In the genomic region with DNA sequence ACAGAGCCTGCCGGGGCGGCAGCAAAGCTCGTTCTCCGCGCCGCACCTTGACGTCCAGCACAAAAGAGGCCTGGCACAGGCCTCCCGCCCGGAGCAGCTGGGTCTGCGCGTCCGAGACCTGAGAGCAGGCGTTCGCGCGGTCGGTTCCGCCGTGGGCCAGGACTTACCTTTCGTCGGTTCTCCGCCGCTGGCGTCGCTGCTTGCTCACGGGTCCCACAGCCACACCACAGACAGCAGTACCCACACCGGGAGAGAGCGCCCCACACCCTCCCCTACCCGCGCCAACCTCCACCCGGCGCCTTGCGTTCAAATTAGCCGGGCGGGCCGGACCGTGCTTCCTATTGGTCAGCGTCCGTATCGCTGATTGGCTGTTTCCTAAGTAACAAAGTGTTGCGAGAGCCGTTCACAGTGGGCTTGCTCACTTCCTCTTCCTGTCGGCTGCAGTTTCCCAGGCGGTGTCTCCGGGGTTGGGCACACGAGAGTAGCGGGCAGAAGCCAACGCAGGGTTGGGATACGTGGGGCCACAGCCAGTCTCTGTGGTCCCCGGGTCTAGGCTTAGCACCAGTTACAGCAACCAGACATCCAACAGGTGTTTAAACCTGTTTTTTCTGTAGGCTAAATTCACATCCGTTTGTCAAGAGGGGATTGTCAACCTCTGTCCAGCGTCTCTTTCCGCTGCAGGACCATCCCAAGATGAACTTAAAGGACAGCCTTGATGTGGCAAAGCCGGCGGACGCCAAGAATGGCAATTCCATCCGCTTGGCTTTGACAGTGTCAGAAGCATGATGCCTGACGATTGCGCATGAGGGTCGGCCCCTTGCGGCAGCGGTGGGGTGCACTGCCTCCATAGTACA, we compare ENCODE assay signal across 1 cellular context.
TF ChIP-seq lines count a peak whose summit lies in the region.

Gene KIF18B, minus strand, starts transcription at position 313 of the 854 bp plus-strand sequence. CDS start 11,429 bp downstream, outside the sequence.

TF ChIP-seq in K562, 482 proteins besides CTCF, POLR2A, EP300 and RAD21 (continued from another document and continues in another):
- TF ChIP-seq, protein P1, sequence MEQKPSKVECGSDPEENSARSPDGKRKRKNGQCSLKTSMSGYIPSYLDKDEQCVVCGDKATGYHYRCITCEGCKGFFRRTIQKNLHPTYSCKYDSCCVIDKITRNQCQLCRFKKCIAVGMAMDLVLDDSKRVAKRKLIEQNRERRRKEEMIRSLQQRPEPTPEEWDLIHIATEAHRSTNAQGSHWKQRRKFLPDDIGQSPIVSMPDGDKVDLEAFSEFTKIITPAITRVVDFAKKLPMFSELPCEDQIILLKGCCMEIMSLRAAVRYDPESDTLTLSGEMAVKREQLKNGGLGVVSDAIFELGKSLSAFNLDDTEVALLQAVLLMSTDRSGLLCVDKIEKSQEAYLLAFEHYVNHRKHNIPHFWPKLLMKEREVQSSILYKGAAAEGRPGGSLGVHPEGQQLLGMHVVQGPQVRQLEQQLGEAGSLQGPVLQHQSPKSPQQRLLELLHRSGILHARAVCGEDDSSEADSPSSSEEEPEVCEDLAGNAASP (IDR thresholded peaks at IDR 0.05): no peak
- TF ChIP-seq, protein P2, sequence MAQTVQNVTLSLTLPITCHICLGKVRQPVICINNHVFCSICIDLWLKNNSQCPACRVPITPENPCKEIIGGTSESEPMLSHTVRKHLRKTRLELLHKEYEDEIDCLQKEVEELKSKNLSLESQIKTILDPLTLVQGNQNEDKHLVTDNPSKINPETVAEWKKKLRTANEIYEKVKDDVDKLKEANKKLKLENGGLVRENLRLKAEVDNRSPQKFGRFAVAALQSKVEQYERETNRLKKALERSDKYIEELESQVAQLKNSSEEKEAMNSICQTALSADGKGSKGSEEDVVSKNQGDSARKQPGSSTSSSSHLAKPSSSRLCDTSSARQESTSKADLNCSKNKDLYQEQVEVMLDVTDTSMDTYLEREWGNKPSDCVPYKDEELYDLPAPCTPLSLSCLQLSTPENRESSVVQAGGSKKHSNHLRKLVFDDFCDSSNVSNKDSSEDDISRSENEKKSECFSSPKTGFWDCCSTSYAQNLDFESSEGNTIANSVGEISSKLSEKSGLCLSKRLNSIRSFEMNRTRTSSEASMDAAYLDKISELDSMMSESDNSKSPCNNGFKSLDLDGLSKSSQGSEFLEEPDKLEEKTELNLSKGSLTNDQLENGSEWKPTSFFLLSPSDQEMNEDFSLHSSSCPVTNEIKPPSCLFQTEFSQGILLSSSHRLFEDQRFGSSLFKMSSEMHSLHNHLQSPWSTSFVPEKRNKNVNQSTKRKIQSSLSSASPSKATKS (CRISPR knock-in tag; IDR thresholded peaks at IDR 0.05): no peak
- TF ChIP-seq TRIM28 (IDR thresholded peaks at IDR 0.05): no peak
- TF ChIP-seq NFE2L1 (tag; IDR thresholded peaks at IDR 0.05; ENCODE audit: borderline replicate concordance, low read depth): no peak
- TF ChIP-seq ZFP30 (CRISPR knock-in tag; IDR thresholded peaks at IDR 0.05; ENCODE audit: borderline replicate concordance): no peak
- TF ChIP-seq ZBTB9 (CRISPR knock-in tag; IDR thresholded peaks at IDR 0.05): 0 out of 2 replicates have a peak, but pooled peaks have one; percentile 38
- TF ChIP-seq ELF2 (CRISPR knock-in tag; IDR thresholded peaks at IDR 0.05): 0 out of 2 replicates have a peak, but pooled peaks have one; percentile 69
- TF ChIP-seq ZNF583 (CRISPR knock-in tag; IDR thresholded peaks at IDR 0.05): peak; percentile 72; the same call in 1 of the 2 replicates
- no peak for TF ChIP-seq PRMT5 (CRISPR knock-in tag; IDR thresholded peaks at IDR 0.05)
- TF ChIP-seq NRF1 (conservative IDR thresholded peaks at IDR 0.05 in 1 of 2, IDR thresholded peaks at IDR 0.05 in 1 of 2): peak; percentile 70 to 77
- TF ChIP-seq ZBTB7A (IDR thresholded peaks at IDR 0.05; ENCODE audit: borderline replicate concordance, control insufficient read depth, low read depth, low read length): no peak
- peak in 1 of 2 experiments; percentile 75; a peak in 1 of 4 replicates for TF ChIP-seq KDM4B (IDR thresholded peaks at IDR 0.05; ENCODE audit: borderline replicate concordance in 2 of 2, low read depth in 1 of 2)
- TF ChIP-seq KLF13 (tag; IDR thresholded peaks at IDR 0.05; ENCODE audit: borderline replicate concordance, low read depth): no peak
- TF ChIP-seq ESRRA (IDR thresholded peaks at IDR 0.05; ENCODE audit: borderline replicate concordance, low read depth): no peak
- peak; percentile 27; the same call in 1 of the 2 replicates for TF ChIP-seq RNF2 (IDR thresholded peaks at IDR 0.05)
- no peak for TF ChIP-seq XRCC3 (IDR thresholded peaks at IDR 0.05)
- peak; percentile 82; the same call in 1 of the 2 replicates for TF ChIP-seq FOXP4 (CRISPR knock-in tag; IDR thresholded peaks at IDR 0.05; ENCODE audit: borderline replicate concordance)
- peak; percentile 73 for TF ChIP-seq LCOR (CRISPR knock-in tag; IDR thresholded peaks at IDR 0.05)
- no peak for TF ChIP-seq SRSF1 (IDR thresholded peaks at IDR 0.05; ENCODE audit: low read depth, low read length)
- TF ChIP-seq NFIX (CRISPR knock-in tag; IDR thresholded peaks at IDR 0.05; ENCODE audit: low read depth): no peak
- TF ChIP-seq GTF2E2 (tag; IDR thresholded peaks at IDR 0.05): peak; percentile 58; the same call in 1 of the 2 replicates
- no peak for TF ChIP-seq SREBF1 (IDR thresholded peaks at IDR 0.05; ENCODE audit: borderline replicate concordance, low read depth, low read length)
- TF ChIP-seq CREBBP (IDR thresholded peaks at IDR 0.05; ENCODE audit: low read depth, low read length): no peak
- TF ChIP-seq HDAC3 (IDR thresholded peaks at IDR 0.05; ENCODE audit: borderline replicate concordance, partially characterized antibody): no peak
- TF ChIP-seq ZFP36 (IDR thresholded peaks at IDR 0.05; ENCODE audit: low read depth, low read length, partially characterized antibody): no peak
- TF ChIP-seq YBX1 (IDR thresholded peaks at IDR 0.05): no peak
- TF ChIP-seq ZNF444 (CRISPR knock-in tag; IDR thresholded peaks at IDR 0.05): no peak
- no peak for TF ChIP-seq U2AF1 (optimal IDR thresholded peaks at IDR 0.05; ENCODE audit: low read depth, low read length)
- TF ChIP-seq, protein P3, sequence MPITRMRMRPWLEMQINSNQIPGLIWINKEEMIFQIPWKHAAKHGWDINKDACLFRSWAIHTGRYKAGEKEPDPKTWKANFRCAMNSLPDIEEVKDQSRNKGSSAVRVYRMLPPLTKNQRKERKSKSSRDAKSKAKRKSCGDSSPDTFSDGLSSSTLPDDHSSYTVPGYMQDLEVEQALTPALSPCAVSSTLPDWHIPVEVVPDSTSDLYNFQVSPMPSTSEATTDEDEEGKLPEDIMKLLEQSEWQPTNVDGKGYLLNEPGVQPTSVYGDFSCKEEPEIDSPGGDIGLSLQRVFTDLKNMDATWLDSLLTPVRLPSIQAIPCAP (CRISPR knock-in tag; IDR thresholded peaks at IDR 0.05; ENCODE audit: borderline replicate concordance): peak; percentile 75; the same call in 1 of the 2 replicates
- TF ChIP-seq SMARCC2 (IDR thresholded peaks at IDR 0.05; ENCODE audit: low read depth): no peak
- no peak for TF ChIP-seq GTF2A2 (tag; IDR thresholded peaks at IDR 0.05)
- TF ChIP-seq ZNF3 (CRISPR knock-in tag; IDR thresholded peaks at IDR 0.05): no peak
- no peak; a peak in 1 of 4 replicates for TF ChIP-seq ETV6 (IDR thresholded peaks at IDR 0.05; ENCODE audit: borderline replicate concordance in 1 of 2, low read depth in 2 of 2, low read length in 1 of 2)
- TF ChIP-seq ETV6 (CRISPR knock-in tag; IDR thresholded peaks at IDR 0.05; ENCODE audit: borderline replicate concordance): no peak
- peak in 2 of 3 experiments; percentile 5 to 51 for TF ChIP-seq YY1 (IDR thresholded peaks at IDR 0.05; ENCODE audit: borderline replicate concordance in 1 of 3, control insufficient read depth in 1 of 3, extremely low read depth in 1 of 3, insufficient read depth in 3 of 3, insufficient read length in 1 of 3, insufficient replicate concordance in 2 of 3, low read depth in 1 of 3, low read length in 2 of 3)
- peak; percentile 95 for TF ChIP-seq POLR2G (IDR thresholded peaks at IDR 0.05; ENCODE audit: low read depth, low read length)
- TF ChIP-seq BDP1 (IDR thresholded peaks at IDR 0.05; ENCODE audit: insufficient read depth, insufficient read length): no peak
- TF ChIP-seq COPS2 (conservative IDR thresholded peaks at IDR 0.05): no peak
- TF ChIP-seq RCOR1 (IDR thresholded peaks at IDR 0.05; ENCODE audit: borderline replicate concordance in 1 of 2, low read depth in 2 of 2, low read length in 2 of 2): peak in 1 of 2 experiments; percentile 5; a peak in 1 of 4 replicates
- TF ChIP-seq CSDE1 (IDR thresholded peaks at IDR 0.05): no peak
- peak; percentile 96 for TF ChIP-seq RBFOX2 (IDR thresholded peaks at IDR 0.05; ENCODE audit: low read depth, low read length)
- TF ChIP-seq TFAM (CRISPR knock-in tag; conservative IDR thresholded peaks at IDR 0.05): no peak
- no peak for TF ChIP-seq ZNF146 (CRISPR knock-in tag; IDR thresholded peaks at IDR 0.05; ENCODE audit: unreplicated experiment)
- no peak for TF ChIP-seq TEAD4 (IDR thresholded peaks at IDR 0.05; ENCODE audit: low read length)
- TF ChIP-seq TEAD4 (CRISPR knock-in tag; IDR thresholded peaks at IDR 0.05; ENCODE audit: borderline replicate concordance): no peak
- TF ChIP-seq CEBPB (tag; IDR thresholded peaks at IDR 0.05): peak; percentile 85
- TF ChIP-seq, protein P4, sequence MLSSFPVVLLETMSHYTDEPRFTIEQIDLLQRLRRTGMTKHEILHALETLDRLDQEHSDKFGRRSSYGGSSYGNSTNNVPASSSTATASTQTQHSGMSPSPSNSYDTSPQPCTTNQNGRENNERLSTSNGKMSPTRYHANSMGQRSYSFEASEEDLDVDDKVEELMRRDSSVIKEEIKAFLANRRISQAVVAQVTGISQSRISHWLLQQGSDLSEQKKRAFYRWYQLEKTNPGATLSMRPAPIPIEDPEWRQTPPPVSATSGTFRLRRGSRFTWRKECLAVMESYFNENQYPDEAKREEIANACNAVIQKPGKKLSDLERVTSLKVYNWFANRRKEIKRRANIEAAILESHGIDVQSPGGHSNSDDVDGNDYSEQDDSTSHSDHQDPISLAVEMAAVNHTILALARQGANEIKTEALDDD (IDR thresholded peaks at IDR 0.05): no peak
- peak; percentile 37 for TF ChIP-seq FIP1L1 (IDR thresholded peaks at IDR 0.05; ENCODE audit: low read depth, low read length, poor library complexity, severe bottlenecking)
- no peak for TF ChIP-seq ZFP1 (CRISPR knock-in tag; IDR thresholded peaks at IDR 0.05)
- TF ChIP-seq MCM5 (IDR thresholded peaks at IDR 0.05; ENCODE audit: low read depth): no peak
- no peak; the same call in 1 of the 2 replicates for TF ChIP-seq PTBP1 (IDR thresholded peaks at IDR 0.05; ENCODE audit: low read depth, low read length)
- no peak for TF ChIP-seq ZNF445 (CRISPR knock-in tag; IDR thresholded peaks at IDR 0.05; ENCODE audit: low read depth)
- no peak for TF ChIP-seq SMARCA5 (IDR thresholded peaks at IDR 0.05)
- TF ChIP-seq CHD2 (IDR thresholded peaks at IDR 0.05; ENCODE audit: low read depth, low read length): peak; percentile 92
- no peak for TF ChIP-seq HDAC8 (tag; IDR thresholded peaks at IDR 0.05)
- TF ChIP-seq ZBTB43 (CRISPR knock-in tag; IDR thresholded peaks at IDR 0.05): peak; percentile 72; the same call in 1 of the 2 replicates
- TF ChIP-seq ATF2 (CRISPR knock-in tag; IDR thresholded peaks at IDR 0.05): no peak
- TF ChIP-seq, protein P5, sequence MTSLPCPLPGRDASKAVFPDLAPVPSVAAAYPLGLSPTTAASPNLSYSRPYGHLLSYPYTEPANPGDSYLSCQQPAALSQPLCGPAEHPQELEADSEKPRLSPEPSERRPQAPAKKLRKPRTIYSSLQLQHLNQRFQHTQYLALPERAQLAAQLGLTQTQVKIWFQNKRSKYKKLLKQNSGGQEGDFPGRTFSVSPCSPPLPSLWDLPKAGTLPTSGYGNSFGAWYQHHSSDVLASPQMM (CRISPR knock-in tag; IDR thresholded peaks at IDR 0.05): no peak
- TF ChIP-seq LARP7 (IDR thresholded peaks at IDR 0.05): no peak
- TF ChIP-seq ARID1B (IDR thresholded peaks at IDR 0.05): no peak
- peak; percentile 91; the same call in 1 of the 2 replicates for TF ChIP-seq HNRNPL (IDR thresholded peaks at IDR 0.05; ENCODE audit: low read depth, low read length)
